16 cellular contexts compared by ENCODE assay signal in the genomic region with DNA sequence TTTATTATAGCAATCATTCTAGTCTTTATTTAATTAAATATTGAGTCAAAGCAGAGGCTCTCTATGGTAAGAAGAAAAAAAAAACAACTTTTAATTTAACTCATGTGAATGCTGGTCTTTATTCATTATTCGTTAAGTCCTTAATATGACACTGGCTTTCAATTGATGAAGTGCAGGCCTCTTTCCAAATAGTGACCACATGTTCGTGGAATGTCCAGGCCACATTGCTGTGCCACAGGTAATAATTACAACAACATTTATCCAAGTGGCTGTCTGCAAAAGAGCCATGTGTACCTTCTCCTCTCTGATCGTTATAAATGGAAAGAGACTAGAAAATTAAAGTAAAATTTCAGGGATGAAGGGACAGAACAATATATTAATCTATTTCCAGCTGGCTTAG.
A peak's percentile ranks its signal among the peaks of the same experiment; 100 is the strongest.
DNase-seq lines count a peak whose midpoint lies in the region; ATAC-seq and TF ChIP-seq lines count a peak whose summit lies in the region.
"Had no signal": no experiment of that assay in that cellular context is flagged by ENCODE, and none has a peak within 500 bp of the region (broad histone marks: within the 10 kb centered on the region; RNA-seq: fewer than 3 reads in every experiment).

No MANE protein-coding gene starts in this region.

- H2BK5ac ChIP-seq in neuronal stem cell (ENCODE audit: low read length), result no peak overlapping the region

- H2AK5ac ChIP-seq in neuronal stem cell (ENCODE audit: low read depth, low read length), result no peak overlapping the region

- H3K23ac ChIP-seq in neuronal stem cell (ENCODE audit: low read depth, low read length, poor library complexity), result no peak overlapping the region

- peak; percentile 44 to 84; a peak in 2 of 4 replicates for TF ChIP-seq EP300 in SK-N-SH (IDR thresholded peaks at IDR 0.05; ENCODE audit: borderline replicate concordance in 1 of 2, low read depth in 1 of 2, low read length in 1 of 2)

- no peak overlapping the region; a peak in 1 of 4 replicates for H3K27ac ChIP-seq in SK-N-SH (ENCODE audit: low read depth in 2 of 2, low read length in 1 of 2)
- peak overlapping the region; percentile 77 for H3K27ac ChIP-seq in smooth muscle cell (ENCODE audit: low read depth)
- H3K27ac ChIP-seq in neuronal stem cell (replicated peaks; ENCODE audit: low read length), result no peak overlapping the region
- H3K27ac ChIP-seq: BLaER1 treated with 17β-estradiol and CSF1 and Interleukin-3, amounts not matched to agents 10 nM and 100 nM; GM23248 had no signal

- DNase-seq in M059J (ENCODE audit: low read depth) (peak; percentile 0), SK-N-SH (peak; percentile 3), islet precursor cell (peak; percentile 78), smooth muscle cell (lab: John Stamatoyannopoulos, UW; ENCODE audit: unreplicated experiment) (no peak), GDM1 (lab: John Stamatoyannopoulos, UW) (no peak), NCI-H446 treated with DMSO at 0.1 percent for 48 hours (lab: John Stamatoyannopoulos, UW) (no peak), neuronal stem cell (ENCODE audit: low spot score) (no peak)
- DNase-seq: CD4-positive, alpha-beta T cell; CD8-positive, alpha-beta memory T cell; DMS53; DMS79 treated with DMSO at 0.1 percent for 48 hours; GM23248; H7; HCEC 1CT had no signal

- H3K4me2 ChIP-seq in SK-N-SH, result no peak overlapping the region
- peak overlapping the region; percentile 10 for H3K4me2 ChIP-seq in smooth muscle cell
- H3K4me2 ChIP-seq in neuronal stem cell (ENCODE audit: insufficient read depth, low read length, poor library complexity, severe bottlenecking), result no peak overlapping the region
- H3K4me2 ChIP-seq: BLaER1 treated with 17β-estradiol and CSF1 and Interleukin-3, amounts not matched to agents 10 nM and 100 nM had no signal

- H3K9ac ChIP-seq in SK-N-SH (no peak overlapping the region), smooth muscle cell (ENCODE audit: low read depth) (no peak overlapping the region), neuronal stem cell (ENCODE audit: low read depth, low read length, poor library complexity) (no peak overlapping the region)
- H3K9ac ChIP-seq: BLaER1 treated with 17β-estradiol and CSF1 and Interleukin-3, amounts not matched to agents 10 nM and 100 nM; GM23248 had no signal

- H4K20me1 ChIP-seq in SK-N-SH (ENCODE audit: insufficient read depth) (no peaks in the 10 kb centered on the region), smooth muscle cell (ENCODE audit: low read depth) (no peaks in the 10 kb centered on the region)
- H4K20me1 ChIP-seq: BLaER1 treated with 17β-estradiol and CSF1 and Interleukin-3, amounts not matched to agents 10 nM and 100 nM had no signal

- TF ChIP-seq CTCF in SK-N-SH (IDR thresholded peaks at IDR 0.05) (no peak), smooth muscle cell (IDR thresholded peaks at IDR 0.05; ENCODE audit: borderline replicate concordance, insufficient read depth, poor library complexity, severe bottlenecking) (no peak)

- no peak overlapping the region for H2BK120ac ChIP-seq in neuronal stem cell (ENCODE audit: low read depth, low read length)

- H3K4me3 ChIP-seq in SK-N-SH (ENCODE audit: low read depth in 2 of 2, low read length in 1 of 2), result no peak overlapping the region
- no peak overlapping the region for H3K4me3 ChIP-seq in smooth muscle cell
- H3K4me3 ChIP-seq in neuronal stem cell (ENCODE audit: low read length in 2 of 2), result no peak overlapping the region
- H3K4me3 ChIP-seq: BLaER1 treated with 17β-estradiol and CSF1 and Interleukin-3, amounts not matched to agents 10 nM and 100 nM; GM23248 had no signal

- H3K4ac ChIP-seq in neuronal stem cell (ENCODE audit: low read length), result no peak overlapping the region

- H3K27me3 ChIP-seq in SK-N-SH (ENCODE audit: insufficient read depth) (no peaks in the 10 kb centered on the region), smooth muscle cell (ENCODE audit: low read depth) (no peaks in the 10 kb centered on the region), neuronal stem cell (ENCODE audit: control insufficient read depth in 3 of 3, insufficient read depth in 3 of 3, low read depth in 1 of 3, low read length in 3 of 3) (no peaks in the 10 kb centered on the region)
- H3K27me3 ChIP-seq: BLaER1 treated with 17β-estradiol and CSF1 and Interleukin-3, amounts not matched to agents 10 nM and 100 nM had no signal

- no peak overlapping the region for H4K8ac ChIP-seq in neuronal stem cell (ENCODE audit: low read depth, low read length)

- no peak overlapping the region for H2BK15ac ChIP-seq in neuronal stem cell (ENCODE audit: low read length)

- POLR2A ChIA-PET in SK-N-SH (lab: Yijun Ruan, JAX), result no interaction called here

- H3F3A ChIP-seq in SK-N-SH (replicated peaks; ENCODE audit: insufficient read depth) (no peaks in the 10 kb centered on the region), smooth muscle cell (ENCODE audit: low read depth) (no peaks in the 10 kb centered on the region)

- no peaks in the 10 kb centered on the region for H3K79me1 ChIP-seq in neuronal stem cell (ENCODE audit: low read depth, low read length)

- H3K4me1 ChIP-seq in SK-N-SH (ENCODE audit: control insufficient read depth in 1 of 2, insufficient read depth in 2 of 2, low read depth in 1 of 2, low read length in 1 of 2) (no peaks in the 10 kb centered on the region; a peak in 1 of 4 replicates), smooth muscle cell (ENCODE audit: low read depth) (no peaks in the 10 kb centered on the region), neuronal stem cell (ENCODE audit: control insufficient read depth in 2 of 2, insufficient read depth in 1 of 2, low read depth in 1 of 2, low read length in 2 of 2) (no peaks in the 10 kb centered on the region)
- H3K4me1 ChIP-seq: BLaER1 treated with 17β-estradiol and CSF1 and Interleukin-3, amounts not matched to agents 10 nM and 100 nM had no signal

- TF ChIP-seq RAD21 in SK-N-SH (IDR thresholded peaks at IDR 0.05; ENCODE audit: low read length), result no peak

- ATAC-seq in GM21723 (IDR thresholded peaks at IDR 0.05; ENCODE audit: unreplicated experiment), result no peak

- no peaks in the 10 kb centered on the region for H3K9me2 ChIP-seq in SK-N-SH

- 1% methylated on average over 3 of the region's 3 CpGs for WGBS in SK-N-SH (ENCODE audit: low lambda C conversion rate)
- whole genome bisulfite sequencing in smooth muscle cell (ENCODE audit: low lambda C conversion rate), result 58% methylated on average over 3 of the region's 3 CpGs
- WGBS in neuronal stem cell (ENCODE audit: extremely low coverage in 2 of 2, insufficient read length in 2 of 2, insufficient replicate concordance in 1 of 2), 2 donors, result no CpG with 5 or more reads among the region's 3 CpGs

- H3K36me3 ChIP-seq in SK-N-SH (replicated peaks in 1 of 2; ENCODE audit: control insufficient read depth in 1 of 2, insufficient read depth in 2 of 2, low read length in 1 of 2), result no peaks in the 10 kb centered on the region
- H3K36me3 ChIP-seq in smooth muscle cell (ENCODE audit: low read depth), result no peaks in the 10 kb centered on the region
- no peaks in the 10 kb centered on the region for H3K36me3 ChIP-seq in neuronal stem cell (replicated peaks in 1 of 2; ENCODE audit: control insufficient read depth in 2 of 2, insufficient read depth in 2 of 2, low read length in 2 of 2)
- H3K36me3 ChIP-seq: BLaER1 treated with 17β-estradiol and CSF1 and Interleukin-3, amounts not matched to agents 10 nM and 100 nM had no signal

- H2AFZ ChIP-seq in SK-N-SH (ENCODE audit: low read depth), result no peak overlapping the region
- peak overlapping the region; percentile 32 for H2AFZ ChIP-seq in smooth muscle cell (ENCODE audit: low read depth)
- no peak overlapping the region for H2AFZ ChIP-seq in neuronal stem cell (ENCODE audit: low read length)
- H2AFZ ChIP-seq: GM23248 had no signal

- CTCF ChIA-PET in SK-N-SH (lab: Yijun Ruan, JAX), result interaction anchor here (0.8 kb wide), 1 partner anchor 9 kb away, joined by 3 read pairs; no protein-coding TSS in a partner anchor

- no peak overlapping the region for H3K14ac ChIP-seq in neuronal stem cell (ENCODE audit: low read length)

- H2BK12ac ChIP-seq in neuronal stem cell (ENCODE audit: low read length), result no peak overlapping the region

- no peaks in the 10 kb centered on the region for H3K9me3 ChIP-seq in SK-N-SH
- H3K9me3 ChIP-seq in smooth muscle cell (replicated peaks; ENCODE audit: low read depth), result no peaks in the 10 kb centered on the region
- H3K9me3 ChIP-seq in neuronal stem cell (replicated peaks in 1 of 2; ENCODE audit: control insufficient read depth in 2 of 2, insufficient read depth in 1 of 2, low read depth in 1 of 2, low read length in 2 of 2), result no peaks in the 10 kb centered on the region
- H3K9me3 ChIP-seq: BLaER1 treated with 17β-estradiol and CSF1 and Interleukin-3, amounts not matched to agents 10 nM and 100 nM had no signal

- H3K79me2 ChIP-seq in SK-N-SH (ENCODE audit: insufficient read depth) (no peaks in the 10 kb centered on the region), smooth muscle cell (ENCODE audit: low read depth) (no peaks in the 10 kb centered on the region)

- no peak overlapping the region for H4K91ac ChIP-seq in neuronal stem cell (ENCODE audit: low read depth, low read length, poor library complexity)

- H3K18ac ChIP-seq in neuronal stem cell (ENCODE audit: low read length), result no peak overlapping the region

TF ChIP-seq in SK-N-SH, 30 proteins besides CTCF, POLR2A, EP300 and RAD21 (continues in another document):
- peak; percentile 37; the same call in 1 of the 2 replicates for TF ChIP-seq NFIC (IDR thresholded peaks at IDR 0.05; ENCODE audit: borderline replicate concordance)
- no peak for TF ChIP-seq ELF1 (IDR thresholded peaks at IDR 0.05)
- TF ChIP-seq RFX5 (IDR thresholded peaks at IDR 0.05; ENCODE audit: low read length), result no peak
- TF ChIP-seq CHD2 (IDR thresholded peaks at IDR 0.05; ENCODE audit: low read length, partially characterized antibody), result no peak
- no peak for TF ChIP-seq TAF1 (IDR thresholded peaks at IDR 0.05; ENCODE audit: borderline replicate concordance, low read depth, low read length)
- TF ChIP-seq FOXM1 (IDR thresholded peaks at IDR 0.05; ENCODE audit: low read depth), result no peak
- TF ChIP-seq, protein P1, sequence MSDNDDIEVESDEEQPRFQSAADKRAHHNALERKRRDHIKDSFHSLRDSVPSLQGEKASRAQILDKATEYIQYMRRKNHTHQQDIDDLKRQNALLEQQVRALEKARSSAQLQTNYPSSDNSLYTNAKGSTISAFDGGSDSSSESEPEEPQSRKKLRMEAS (IDR thresholded peaks at IDR 0.05; ENCODE audit: low read depth), result no peak
- no peak; the same call in 1 of the 2 replicates for TF ChIP-seq POLR2AphosphoS5 (IDR thresholded peaks at IDR 0.05; ENCODE audit: low read depth, low read length)

Comparison
In these comparisons a context has a peak if more than half of its experiments do, and no peak if none do; other contexts are left out.
1. DNase-seq: peak in M059J (single experiment), SK-N-SH (single experiment) and islet precursor cell (single experiment); none in smooth muscle cell (single experiment), GDM1 (single experiment), NCI-H446 treated with DMSO at 0.1 percent for 48 hours (single experiment) and neuronal stem cell (single experiment).